In the genomic region with DNA sequence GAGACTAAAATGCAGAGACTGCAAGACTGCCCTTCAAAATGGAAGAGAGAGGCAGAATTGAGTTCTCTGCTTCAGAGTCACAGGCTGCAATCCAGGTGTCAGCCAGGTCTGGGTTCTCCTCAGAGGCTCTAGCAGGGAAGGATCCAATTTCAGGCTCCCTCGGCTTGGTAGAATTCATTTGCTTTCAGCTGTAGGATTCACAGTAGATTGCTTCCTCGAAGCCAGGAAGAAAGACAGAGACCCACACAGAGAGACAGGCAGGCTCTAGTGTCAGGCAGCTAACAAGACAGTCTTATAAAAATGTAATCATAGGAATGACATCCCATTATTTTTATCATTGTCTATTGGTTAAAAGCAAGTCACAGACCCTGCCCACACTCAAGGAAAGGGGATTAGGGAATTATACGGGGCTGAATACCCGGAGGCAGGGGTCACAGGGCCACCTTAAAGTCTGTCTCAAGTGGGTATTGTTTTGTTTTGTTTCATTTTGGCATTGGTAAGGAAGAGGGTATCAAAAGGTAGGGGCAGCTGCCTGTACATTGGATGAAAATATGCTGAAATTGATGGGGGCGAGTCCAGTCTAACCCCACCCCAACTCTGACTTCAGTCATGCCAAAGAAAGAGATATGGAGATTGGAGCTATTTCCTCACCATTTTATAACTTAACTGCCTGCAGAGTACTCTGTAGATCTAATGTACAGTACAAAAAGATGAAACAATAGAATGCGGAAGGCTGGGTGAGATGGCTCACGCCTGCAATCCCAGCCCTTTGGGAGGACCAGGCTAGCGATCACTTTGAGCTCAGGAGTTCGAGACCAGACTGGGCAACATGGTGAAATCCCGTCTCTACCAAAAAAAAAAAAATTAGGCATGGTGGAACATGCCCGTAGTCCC, we compare ENCODE assay signal across 18 cellular contexts. TPM values are rescaled to one million over a fixed set of nuclear protein-coding genes. Genes with fewer than 3 reads are reported as not detected.
DNase-seq lines count a peak whose midpoint lies in the region; ATAC-seq and TF ChIP-seq lines count a peak whose summit lies in the region.
"Had no signal": no experiment of that assay in that cellular context is flagged by ENCODE, and none has a peak within 500 bp of the region (broad histone marks: within the 10 kb centered on the region; RNA-seq: fewer than 3 reads in every experiment).

No MANE protein-coding gene starts in this region.

- TF ChIP-seq CTCF in mucosa of descending colon (IDR thresholded peaks at IDR 0.05) (no peak), upper lobe of left lung (IDR thresholded peaks at IDR 0.05) (no peak)

- H3K9me3 ChIP-seq in mucosa of descending colon (no peaks in the 10 kb centered on the region), upper lobe of left lung (no peaks in the 10 kb centered on the region)
- H3K9me3 ChIP-seq: sigmoid colon had no signal

- intact Hi-C loops in mucosa of descending colon (cut with DNase I, micrococcal nuclease) = no loop called here

- no peak for TF ChIP-seq EP300 in upper lobe of left lung (IDR thresholded peaks at IDR 0.05)

- TF ChIP-seq POLR2A in upper lobe of left lung (IDR thresholded peaks at IDR 0.05) = no peak

- H3K27me3 ChIP-seq in upper lobe of left lung = no peaks in the 10 kb centered on the region
- H3K27me3 ChIP-seq: sigmoid colon had no signal

- no peak overlapping the region for H3K27ac ChIP-seq in upper lobe of left lung
- H3K27ac ChIP-seq: 22Rv1, sigmoid colon had no signal

- 74 to 75% methylated on average over 11 of the region's 11 CpGs for WGBS in upper lobe of left lung, 2 donors

- H3K4me1 ChIP-seq in mucosa of descending colon (ENCODE audit: low read depth) (no peaks in the 10 kb centered on the region), upper lobe of left lung (no peaks in the 10 kb centered on the region)
- H3K4me1 ChIP-seq: sigmoid colon had no signal

- H3K36me3 ChIP-seq in mucosa of descending colon (ENCODE audit: low read depth) = no peaks in the 10 kb centered on the region
- no peaks in the 10 kb centered on the region for H3K36me3 ChIP-seq in upper lobe of left lung
- H3K36me3 ChIP-seq: sigmoid colon had no signal

- DNase-seq in DMS 273 (lab: John Stamatoyannopoulos, UW; ENCODE audit: unreplicated experiment) (peak; percentile 48), DMS 273 treated with DMSO at 0.1 percent for 48 hours (lab: John Stamatoyannopoulos, UW) (no peak), NCI-H146 treated with DMSO at 0.1 percent for 48 hours (lab: John Stamatoyannopoulos, UW; ENCODE audit: unreplicated experiment) (peak; percentile 13), SK-N-DZ (ENCODE audit: low spot score) (peak; percentile 10), mucosa of descending colon (peak in 1 of 3 donors; percentile 14), upper lobe of left lung (no peak), COR-L47 (lab: John Stamatoyannopoulos, UW) (no peak), amygdala (lab: John Stamatoyannopoulos, UW) (no peak)
- DNase-seq: activated CD4-positive, alpha-beta T cell treated with anti-CD3 and anti-CD28 coated beads, Interleukin-2, amount 10 ng/mL, durations not matched to agents 7 days and 5 days; activated T-cell treated with anti-CD3 and anti-CD28 coated beads, Interleukin-2, amount 50 U/mL, for 4 hours; glutamatergic neuron; KG1; NCI-H2081; RPMI8226; sigmoid colon had no signal

- peak; percentile 87 for ATAC-seq in mucosa of descending colon
- ATAC-seq in upper lobe of left lung (ENCODE audit: low FRiP score in 2 of 2) = no peak
- ATAC-seq: activated T-cell treated with anti-CD3 and anti-CD28 coated beads, Interleukin-2, amount 50 U/mL, for 4 hours; left lobe of liver; natural killer cell treated with Interleukin-12 subunit alpha and Interleukin-12 subunit beta and Interleukin-15 and Interleukin-18, amount 100 ng/mL, for 72 hours had no signal

- H3K4me3 ChIP-seq in mucosa of descending colon (no peak overlapping the region), upper lobe of left lung (no peak overlapping the region)
- H3K4me3 ChIP-seq: sigmoid colon had no signal

RNA-seq across cellular contexts. Expression of a gene that starts 9.5 kb away (rescaled TPM):
- 26.7 and 29.7 TPM in 2 replicates for polyA plus RNA-seq in SK-N-DZ (2014; cell fraction: cytosol; rRNA removed)
- 24.8 and 35.0 TPM in 2 replicates for polyA plus RNA-seq in SK-N-DZ (2014; cell fraction: nucleus; rRNA removed)
- total RNA-seq in mucosa of descending colon = 10 to 100 TPM; 21.1 to 25.5 (median 23.9) TPM
- 10 to 100 TPM; 20.8 to 77.5 (median 26.5) TPM for total RNA-seq in upper lobe of left lung

RNA-seq across cellular contexts. Expression of a gene that starts 29.4 kb away (rescaled TPM):
- polyA plus RNA-seq in SK-N-DZ (2014; cell fraction: cytosol; rRNA removed) = 29.6 TPM in 2 replicates
- 11.9 and 16.0 TPM in 2 replicates for polyA plus RNA-seq in SK-N-DZ (2014; cell fraction: nucleus; rRNA removed)
- total RNA-seq in mucosa of descending colon (10 to 100 TPM; 26.4 to 40.8 (median 34.1) TPM), upper lobe of left lung (10 to 100 TPM in 4 of 6 donors, 1 to 10 TPM in 2; 5.0 to 32.6 (median 25.4) TPM)

RNA-seq across cellular contexts. Expression of a gene that starts 29.8 kb away (rescaled TPM):
- polyA plus RNA-seq in SK-N-DZ (2014; cell fraction: cytosol; rRNA removed) = 7.6 and 9.6 TPM in 2 replicates
- 14.1 and 18.4 TPM in 2 replicates for polyA plus RNA-seq in SK-N-DZ (2014; cell fraction: nucleus; rRNA removed)
- total RNA-seq in mucosa of descending colon (10 to 100 TPM; 25.9 to 40.5 (median 37.3) TPM), upper lobe of left lung (10 to 100 TPM; 31.1 to 90.1 (median 51.3) TPM)

Comparison
In these comparisons a context has a peak if more than half of its experiments do, and no peak if none do; other contexts are left out.
1. DNase-seq: peak in DMS 273 (single experiment), NCI-H146 treated with DMSO at 0.1 percent for 48 hours (single experiment) and SK-N-DZ (single experiment); none in DMS 273 treated with DMSO at 0.1 percent for 48 hours (single experiment), upper lobe of left lung (0 of 2), COR-L47 (single experiment) and amygdala (0 of 56).